ENCODE assay signal across 1 cellular context in genomic region chr6:29752451-29753308, GRCh38.
TF ChIP-seq lines count a peak whose summit lies in the region.

No MANE protein-coding gene starts in this region.

TF ChIP-seq in HepG2, 621 proteins besides CTCF, POLR2A, EP300 and RAD21 (continued from another document and continues in another):
- TF ChIP-seq ZNF337 (CRISPR knock-in tag; IDR thresholded peaks at IDR 0.05; ENCODE audit: borderline replicate concordance, low read depth) (peak; percentile 61; the same call in 1 of the 2 replicates), NR0B2 (CRISPR knock-in tag; IDR thresholded peaks at IDR 0.05) (no peak), ZNF788 (CRISPR knock-in tag; IDR thresholded peaks at IDR 0.05; ENCODE audit: borderline replicate concordance) (peak; percentile 54; the same call in 1 of the 2 replicates), ATF7-NPFF (CRISPR knock-in tag; IDR thresholded peaks at IDR 0.05; ENCODE audit: low read depth) (no peak), ZBTB25 (CRISPR knock-in tag; IDR thresholded peaks at IDR 0.05) (0 out of 2 replicates have a peak, but pooled peaks have one; percentile 40), ARHGAP35 (CRISPR knock-in tag; IDR thresholded peaks at IDR 0.05; ENCODE audit: borderline replicate concordance) (no peak), ZBTB21 (CRISPR knock-in tag; IDR thresholded peaks at IDR 0.05) (no peak), ZMYM2 (CRISPR knock-in tag; IDR thresholded peaks at IDR 0.05) (peak; percentile 49; the same call in 1 of the 2 replicates), RFX1 (IDR thresholded peaks at IDR 0.05) (no peak), TCF7L2 (IDR thresholded peaks at IDR 0.05; ENCODE audit: low read depth, low read length) (no peak), MIER3 (CRISPR knock-in tag; IDR thresholded peaks at IDR 0.05; ENCODE audit: borderline replicate concordance) (0 out of 2 replicates have a peak, but pooled peaks have one; percentile 30), TSC22D2 (CRISPR knock-in tag; IDR thresholded peaks at IDR 0.05; ENCODE audit: borderline replicate concordance) (peak; percentile 69; the same call in 1 of the 2 replicates), ATM (IDR thresholded peaks at IDR 0.05; ENCODE audit: borderline replicate concordance) (no peak), WIZ (CRISPR knock-in tag; IDR thresholded peaks at IDR 0.05) (no peak), ETV6 (CRISPR knock-in tag; conservative IDR thresholded peaks at IDR 0.05) (no peak), KLF9 (CRISPR knock-in tag; IDR thresholded peaks at IDR 0.05; ENCODE audit: low read depth) (no peak), POLR2AphosphoS5 (IDR thresholded peaks at IDR 0.05; ENCODE audit: low read depth, low read length) (no peak), AHR (CRISPR knock-in tag; IDR thresholded peaks at IDR 0.05) (no peak), PLRG1 (conservative IDR thresholded peaks at IDR 0.05) (no peak), HDAC1 (CRISPR knock-in tag; IDR thresholded peaks at IDR 0.05) (no peak), ZNF230 (CRISPR knock-in tag; IDR thresholded peaks at IDR 0.05) (no peak), KAT8 (CRISPR knock-in tag; IDR thresholded peaks at IDR 0.05) (peak; percentile 78), ZNF776 (CRISPR knock-in tag; IDR thresholded peaks at IDR 0.05) (peak; percentile 40; the same call in 1 of the 2 replicates), ZNF672 (CRISPR knock-in tag; IDR thresholded peaks at IDR 0.05) (no peak), MAFG (CRISPR knock-in tag; IDR thresholded peaks at IDR 0.05) (no peak), ZNF891 (CRISPR knock-in tag; IDR thresholded peaks at IDR 0.05) (0 out of 2 replicates have a peak, but pooled peaks have one; percentile 26), ZNF674 (CRISPR knock-in tag; IDR thresholded peaks at IDR 0.05; ENCODE audit: low read depth) (no peak), ZFP90 (CRISPR knock-in tag; IDR thresholded peaks at IDR 0.05; ENCODE audit: borderline replicate concordance) (peak; percentile 59), SP5 (CRISPR knock-in tag; IDR thresholded peaks at IDR 0.05; ENCODE audit: borderline replicate concordance, low read depth) (peak; percentile 34; the same call in 1 of the 2 replicates), SYNCRIP (IDR thresholded peaks at IDR 0.05; ENCODE audit: insufficient read depth, low read depth, low read length) (no peak), TFE3 (CRISPR knock-in tag; IDR thresholded peaks at IDR 0.05) (peak; percentile 17; the same call in 1 of the 2 replicates), ZBTB7A (CRISPR knock-in tag; IDR thresholded peaks at IDR 0.05) (no peak), ZNF264 (CRISPR knock-in tag; IDR thresholded peaks at IDR 0.05) (no peak), ZNF18 (CRISPR knock-in tag; IDR thresholded peaks at IDR 0.05; ENCODE audit: insufficient replicate concordance) (no peak), ZXDC (CRISPR knock-in tag; IDR thresholded peaks at IDR 0.05) (no peak), ZNF12 (CRISPR knock-in tag; IDR thresholded peaks at IDR 0.05) (no peak), BRF2 (CRISPR knock-in tag; IDR thresholded peaks at IDR 0.05) (no peak), MEIS2 (CRISPR knock-in tag; IDR thresholded peaks at IDR 0.05) (peak; percentile 41; the same call in 1 of the 2 replicates), RARG (CRISPR knock-in tag; IDR thresholded peaks at IDR 0.05; ENCODE audit: low read depth) (no peak), CENPX (CRISPR knock-in tag; IDR thresholded peaks at IDR 0.05) (no peak), ZNF564 (CRISPR knock-in tag; IDR thresholded peaks at IDR 0.05) (no peak), ZNF136 (CRISPR knock-in tag; IDR thresholded peaks at IDR 0.05; ENCODE audit: low read depth) (no peak), SMAD3 (CRISPR knock-in tag; IDR thresholded peaks at IDR 0.05) (no peak), KDM1A (CRISPR knock-in tag; IDR thresholded peaks at IDR 0.05) (0 out of 2 replicates have a peak, but pooled peaks have one; percentile 43), SSRP1 (CRISPR knock-in tag; IDR thresholded peaks at IDR 0.05) (no peak), KMT2A (CRISPR knock-in tag; IDR thresholded peaks at IDR 0.05) (0 out of 2 replicates have a peak, but pooled peaks have one; percentile 31), RBFOX2 (IDR thresholded peaks at IDR 0.05; ENCODE audit: low read depth, low read length) (no peak), GMEB2 (CRISPR knock-in tag; IDR thresholded peaks at IDR 0.05; ENCODE audit: low read depth) (no peak)
- TF ChIP-seq, protein P1, sequence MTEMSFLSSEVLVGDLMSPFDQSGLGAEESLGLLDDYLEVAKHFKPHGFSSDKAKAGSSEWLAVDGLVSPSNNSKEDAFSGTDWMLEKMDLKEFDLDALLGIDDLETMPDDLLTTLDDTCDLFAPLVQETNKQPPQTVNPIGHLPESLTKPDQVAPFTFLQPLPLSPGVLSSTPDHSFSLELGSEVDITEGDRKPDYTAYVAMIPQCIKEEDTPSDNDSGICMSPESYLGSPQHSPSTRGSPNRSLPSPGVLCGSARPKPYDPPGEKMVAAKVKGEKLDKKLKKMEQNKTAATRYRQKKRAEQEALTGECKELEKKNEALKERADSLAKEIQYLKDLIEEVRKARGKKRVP (CRISPR knock-in tag; IDR thresholded peaks at IDR 0.05): no peak
- TF ChIP-seq, protein P2, sequence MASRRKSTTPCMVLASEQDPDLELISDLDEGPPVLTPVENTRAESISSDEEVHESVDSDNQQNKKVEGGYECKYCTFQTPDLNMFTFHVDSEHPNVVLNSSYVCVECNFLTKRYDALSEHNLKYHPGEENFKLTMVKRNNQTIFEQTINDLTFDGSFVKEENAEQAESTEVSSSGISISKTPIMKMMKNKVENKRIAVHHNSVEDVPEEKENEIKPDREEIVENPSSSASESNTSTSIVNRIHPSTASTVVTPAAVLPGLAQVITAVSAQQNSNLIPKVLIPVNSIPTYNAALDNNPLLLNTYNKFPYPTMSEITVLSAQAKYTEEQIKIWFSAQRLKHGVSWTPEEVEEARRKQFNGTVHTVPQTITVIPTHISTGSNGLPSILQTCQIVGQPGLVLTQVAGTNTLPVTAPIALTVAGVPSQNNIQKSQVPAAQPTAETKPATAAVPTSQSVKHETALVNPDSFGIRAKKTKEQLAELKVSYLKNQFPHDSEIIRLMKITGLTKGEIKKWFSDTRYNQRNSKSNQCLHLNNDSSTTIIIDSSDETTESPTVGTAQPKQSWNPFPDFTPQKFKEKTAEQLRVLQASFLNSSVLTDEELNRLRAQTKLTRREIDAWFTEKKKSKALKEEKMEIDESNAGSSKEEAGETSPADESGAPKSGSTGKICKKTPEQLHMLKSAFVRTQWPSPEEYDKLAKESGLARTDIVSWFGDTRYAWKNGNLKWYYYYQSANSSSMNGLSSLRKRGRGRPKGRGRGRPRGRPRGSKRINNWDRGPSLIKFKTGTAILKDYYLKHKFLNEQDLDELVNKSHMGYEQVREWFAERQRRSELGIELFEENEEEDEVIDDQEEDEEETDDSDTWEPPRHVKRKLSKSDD (CRISPR knock-in tag; IDR thresholded peaks at IDR 0.05; ENCODE audit: low read depth): no peak
